9 cellular contexts compared by ENCODE assay signal in genomic region chr18:62437520-62438329, GRCh38.
DNase-seq lines count a peak whose midpoint lies in the region; ATAC-seq and TF ChIP-seq lines count a peak whose summit lies in the region.
"Had no signal": no experiment of that assay in that cellular context is flagged by ENCODE, and none has a peak within 500 bp of the region (broad histone marks: within the 10 kb centered on the region; RNA-seq: fewer than 3 reads in every experiment).

No MANE protein-coding gene starts in this region.

- H3K27me3 Mint-ChIP-seq in naive thymus-derived CD8-positive, alpha-beta T cell = peaks cover 2 to 10% (median 5%) of the 10 kb centered on the region in 5 donors

- no peaks in the 10 kb centered on the region for H3K36me3 Mint-ChIP-seq in naive thymus-derived CD8-positive, alpha-beta T cell

- no peaks in the 10 kb centered on the region for H3K27me3 ChIP-seq in heart right ventricle
- H3K27me3 ChIP-seq in testis = no peaks in the 10 kb centered on the region

- H3K36me3 ChIP-seq in heart right ventricle (no peaks in the 10 kb centered on the region), testis (ENCODE audit: low read depth, missing control alignments) (no peaks in the 10 kb centered on the region)

- no peaks in the 10 kb centered on the region for H3K9me3 Mint-ChIP-seq in naive thymus-derived CD8-positive, alpha-beta T cell
- H3K9me3 Mint-ChIP-seq: central memory CD8-positive, alpha-beta T cell had no signal

- H3K4me1 Mint-ChIP-seq in naive thymus-derived CD8-positive, alpha-beta T cell = no peaks in the 10 kb centered on the region
- H3K4me1 Mint-ChIP-seq: central memory CD8-positive, alpha-beta T cell had no signal

- TF ChIP-seq CTCF in heart right ventricle (IDR thresholded peaks at IDR 0.05) (no peak), testis (IDR thresholded peaks at IDR 0.05) (no peak)

- ATAC-seq in SK-N-SH treated with all-trans-retinoic acid at 6 μM for 48 hours (peak; percentile 41), heart right ventricle (peak; percentile 64 to 89 (median 75)), GM21528 (IDR thresholded peaks at IDR 0.05; ENCODE audit: low FRiP score, unreplicated experiment) (no peak), HG02642 (IDR thresholded peaks at IDR 0.05; ENCODE audit: poor library complexity, unreplicated experiment) (no peak)
- ATAC-seq in naive thymus-derived CD8-positive, alpha-beta T cell = no peak
- ATAC-seq: activated CD4-positive, CD25-positive, alpha-beta regulatory T cell treated with anti-CD3 and anti-CD28 coated beads, Interleukin-2, amount 50 U/mL, for 24 hours had no signal

- H3K27ac ChIP-seq in heart right ventricle (peak overlapping the region; percentile 59 to 90 (median 82)), testis (peak overlapping the region in 1 of 2 donors; percentile 32)

- peak; percentile 90 for DNase-seq in HCEC 1CT
- no peak for DNase-seq in heart right ventricle
- peak; percentile 26 for DNase-seq in testis
- DNase-seq in naive thymus-derived CD8-positive, alpha-beta T cell = no peak

- H3K4me1 ChIP-seq in heart right ventricle (peaks cover 7 to 47% (median 23%) of the 10 kb centered on the region in 9 donors), testis (peaks cover 15% of the 10 kb centered on the region)

- H3K4me3 ChIP-seq in heart right ventricle (peak overlapping the region in 3 of 10 donors; percentile 0 to 6 (median 0)), testis (no peak overlapping the region)

- intact Hi-C loops in heart right ventricle (cut with DNase I) = no loop called here
- intact Hi-C loops in testis (cut with DNase I; ENCODE audit: low total_unique reads) = no loop called here

- H3K9me3 ChIP-seq in heart right ventricle (peaks cover 0 to 3% (median 0%) of the 10 kb centered on the region in 11 donors), testis (no peaks in the 10 kb centered on the region)

- TF ChIP-seq POLR2A in testis (IDR thresholded peaks at IDR 0.05) = no peak

- WGBS in heart right ventricle, 2 donors = 27 to 41% methylated on average over 18 of the region's 18 CpGs
- WGBS in testis, 2 donors = 22 to 28% methylated on average over 18 of the region's 18 CpGs

- peak overlapping the region in 1 of 10 donors; percentile 46 for H3K27ac Mint-ChIP-seq in naive thymus-derived CD8-positive, alpha-beta T cell

- no peak overlapping the region for H3K4me3 Mint-ChIP-seq in naive thymus-derived CD8-positive, alpha-beta T cell
- H3K4me3 Mint-ChIP-seq: central memory CD8-positive, alpha-beta T cell had no signal

- POLR2A ChIA-PET in naive thymus-derived CD8-positive, alpha-beta T cell (lab: Charles Lee) = interaction anchor here (0.5 kb wide), 1 partner anchor 291 kb away, joined by 3 read pairs; no protein-coding TSS in a partner anchor

TF ChIP-seq in SK-N-SH treated with all-trans-retinoic acid at 6 μM for 48 hours, 23 proteins besides CTCF, POLR2A, EP300 and RAD21:
- TF ChIP-seq SNAI2 (CRISPR knock-in tag; IDR thresholded peaks at IDR 0.05) = no peak
- TF ChIP-seq ZNF8 (CRISPR knock-in tag; IDR thresholded peaks at IDR 0.05) = no peak
- TF ChIP-seq ZC3H10 (CRISPR knock-in tag; IDR thresholded peaks at IDR 0.05) = no peak
- no peak for TF ChIP-seq ISL1 (CRISPR knock-in tag; IDR thresholded peaks at IDR 0.05)
- no peak for TF ChIP-seq TCF4 (CRISPR knock-in tag; IDR thresholded peaks at IDR 0.05; ENCODE audit: borderline replicate concordance)
- no peak for TF ChIP-seq PATZ1 (CRISPR knock-in tag; IDR thresholded peaks at IDR 0.05; ENCODE audit: borderline replicate concordance)
- no peak for TF ChIP-seq TOX (CRISPR knock-in tag; IDR thresholded peaks at IDR 0.05; ENCODE audit: borderline replicate concordance)
- TF ChIP-seq ARNTL (CRISPR knock-in tag; IDR thresholded peaks at IDR 0.05; ENCODE audit: borderline replicate concordance, low read depth) = no peak
- no peak for TF ChIP-seq CREB5 (CRISPR knock-in tag; IDR thresholded peaks at IDR 0.05; ENCODE audit: low read depth)
- no peak for TF ChIP-seq BACH2 (CRISPR knock-in tag; IDR thresholded peaks at IDR 0.05; ENCODE audit: borderline replicate concordance)
- no peak for TF ChIP-seq RARB (CRISPR knock-in tag; IDR thresholded peaks at IDR 0.05)
- TF ChIP-seq TSHZ2 (CRISPR knock-in tag; IDR thresholded peaks at IDR 0.05) = no peak
- no peak for TF ChIP-seq ZNF565 (CRISPR knock-in tag; conservative IDR thresholded peaks at IDR 0.05; ENCODE audit: low read depth)
- no peak for TF ChIP-seq OSR1 (CRISPR knock-in tag; IDR thresholded peaks at IDR 0.05)
- no peak for TF ChIP-seq CSRNP3 (CRISPR knock-in tag; IDR thresholded peaks at IDR 0.05)
- no peak for TF ChIP-seq CSDC2 (CRISPR knock-in tag; IDR thresholded peaks at IDR 0.05)
TF ChIP-seq in SK-N-SH treated with all-trans-retinoic acid at 6 μM for 48 hours: peak in this region for 0.

Comparison
In these comparisons a context has a peak if more than half of its experiments do, and no peak if none do; other contexts are left out.
1. DNase-seq: peak in HCEC 1CT (single experiment) and testis (single experiment); none in heart right ventricle (0 of 2) and naive thymus-derived CD8-positive, alpha-beta T cell (0 of 10).
2. ATAC-seq: peak in SK-N-SH treated with all-trans-retinoic acid at 6 μM for 48 hours (single experiment) and heart right ventricle (8 of 8); none in GM21528 (single experiment), naive thymus-derived CD8-positive, alpha-beta T cell (0 of 2) and HG02642 (single experiment).